ENCODE assay signal across 1 cellular context in the genomic region with DNA sequence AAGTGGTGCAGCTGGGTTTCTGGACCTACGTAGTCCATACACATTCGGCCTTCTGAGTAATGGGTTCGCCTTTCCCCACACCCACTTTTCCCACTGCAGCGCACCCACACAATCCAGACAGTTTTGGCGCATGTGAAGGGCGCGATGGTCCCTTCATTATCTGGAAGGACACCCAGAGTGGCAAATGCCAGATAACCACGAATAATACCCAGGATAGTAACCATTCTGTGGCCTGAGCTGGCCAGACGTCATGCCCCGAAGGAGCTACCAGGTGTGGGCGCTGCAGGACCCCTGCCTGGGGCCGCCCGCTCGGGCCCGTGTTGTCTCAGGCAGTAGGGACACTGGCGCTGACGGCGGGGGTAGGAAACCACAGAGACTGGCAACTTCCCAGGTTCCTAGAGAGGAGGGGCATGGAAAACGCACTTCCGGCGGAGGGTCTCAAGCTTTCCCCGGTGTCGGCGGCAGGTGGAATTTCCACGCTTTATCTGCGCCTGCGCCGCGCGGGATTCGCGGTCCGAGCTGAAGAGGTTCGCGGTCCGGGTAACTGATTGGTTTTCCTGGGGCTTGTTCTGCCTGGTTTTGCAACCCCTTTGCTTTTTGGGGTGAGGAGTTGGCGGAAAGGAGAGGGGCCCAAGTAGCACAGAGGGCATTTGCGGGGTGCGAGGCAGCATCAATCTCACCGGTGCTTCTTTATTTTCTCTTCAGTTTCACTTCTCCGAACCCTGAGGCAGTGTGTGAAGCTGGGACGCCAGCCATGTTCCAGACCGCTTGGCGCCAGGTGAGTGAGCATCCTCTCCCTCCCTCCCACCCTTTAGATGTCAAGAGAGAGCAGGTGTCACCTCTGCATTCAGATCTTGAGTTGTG.
TF ChIP-seq lines count a peak whose summit lies in the region.

Gene ZNF620, plus strand, starts transcription at position 441 of the 864 bp plus-strand sequence. Its CDS starts 314 bp downstream, at position 755.

TF ChIP-seq in HepG2, 621 proteins besides CTCF, POLR2A, EP300 and RAD21 (continued from another document and continues in another):
- TF ChIP-seq TCF12 (IDR thresholded peaks at IDR 0.05) (no peak), TCF12 (CRISPR knock-in tag; IDR thresholded peaks at IDR 0.05) (no peak), RBM22 (optimal IDR thresholded peaks at IDR 0.05; ENCODE audit: low read length) (no peak), KLF16 (CRISPR knock-in tag; IDR thresholded peaks at IDR 0.05) (peak in 1 of 2 experiments; percentile 61; a peak in 2 of 4 replicates), ZFX (CRISPR knock-in tag; IDR thresholded peaks at IDR 0.05; ENCODE audit: low read depth) (peak; percentile 77), FOXM1 (CRISPR knock-in tag; IDR thresholded peaks at IDR 0.05) (no peak), ZNF574 (CRISPR knock-in tag; IDR thresholded peaks at IDR 0.05) (peak; percentile 100), AFF4 (CRISPR knock-in tag; IDR thresholded peaks at IDR 0.05) (no peak), SRF (IDR thresholded peaks at IDR 0.05; ENCODE audit: low read depth, low read length) (no peak), MZF1 (CRISPR knock-in tag; IDR thresholded peaks at IDR 0.05; ENCODE audit: borderline replicate concordance) (no peak), XBP1 (CRISPR knock-in tag; IDR thresholded peaks at IDR 0.05) (no peak), POGZ (CRISPR knock-in tag; IDR thresholded peaks at IDR 0.05) (peak; percentile 78; the same call in 1 of the 2 replicates), YEATS2 (CRISPR knock-in tag; IDR thresholded peaks at IDR 0.05; ENCODE audit: borderline replicate concordance) (peak; percentile 93; the same call in 1 of the 2 replicates), ZNF792 (CRISPR knock-in tag; IDR thresholded peaks at IDR 0.05) (peak; percentile 46; the same call in 1 of the 2 replicates), ZBTB26 (CRISPR knock-in tag; IDR thresholded peaks at IDR 0.05; ENCODE audit: borderline replicate concordance) (no peak), ZNF775 (CRISPR knock-in tag; IDR thresholded peaks at IDR 0.05; ENCODE audit: borderline replicate concordance) (no peak), GLI4 (CRISPR knock-in tag; IDR thresholded peaks at IDR 0.05; ENCODE audit: borderline replicate concordance) (no peak), HMG20A (CRISPR knock-in tag; IDR thresholded peaks at IDR 0.05; ENCODE audit: borderline replicate concordance) (no peak), MYC (CRISPR knock-in tag; IDR thresholded peaks at IDR 0.05; ENCODE audit: borderline replicate concordance) (peak; percentile 70; the same call in 1 of the 2 replicates), MTERF4 (CRISPR knock-in tag; IDR thresholded peaks at IDR 0.05) (no peak), ZNF275 (CRISPR knock-in tag; IDR thresholded peaks at IDR 0.05; ENCODE audit: borderline replicate concordance) (peak; percentile 78; the same call in 1 of the 2 replicates), ZNF224 (CRISPR knock-in tag; IDR thresholded peaks at IDR 0.05) (0 out of 2 replicates have a peak, but pooled peaks have one; percentile 30), ZNF432 (CRISPR knock-in tag; IDR thresholded peaks at IDR 0.05; ENCODE audit: borderline replicate concordance) (no peak), ATAD3A (CRISPR knock-in tag; IDR thresholded peaks at IDR 0.05) (no peak), ZFY (CRISPR knock-in tag; IDR thresholded peaks at IDR 0.05) (peak; percentile 83), ZNF33A (CRISPR knock-in tag; IDR thresholded peaks at IDR 0.05; ENCODE audit: borderline replicate concordance) (no peak), ZBTB7A (CRISPR knock-in tag; IDR thresholded peaks at IDR 0.05) (no peak; the same call in 1 of the 2 replicates), RBM39 (IDR thresholded peaks at IDR 0.05; ENCODE audit: low read depth, low read length, poor library complexity, severe bottlenecking) (no peak), ZNF276 (CRISPR knock-in tag; IDR thresholded peaks at IDR 0.05; ENCODE audit: low read depth) (no peak; the same call in 1 of the 2 replicates), NKX3-1 (CRISPR knock-in tag; IDR thresholded peaks at IDR 0.05) (no peak), ELF4 (CRISPR knock-in tag; IDR thresholded peaks at IDR 0.05; ENCODE audit: borderline replicate concordance) (no peak), HDAC2 (CRISPR knock-in tag; IDR thresholded peaks at IDR 0.05) (peak; percentile 72), AHR (CRISPR knock-in tag; IDR thresholded peaks at IDR 0.05) (no peak; the same call in 1 of the 2 replicates), KDM2A (CRISPR knock-in tag; IDR thresholded peaks at IDR 0.05; ENCODE audit: borderline replicate concordance, low read depth) (peak; percentile 87), ZNF121 (CRISPR knock-in tag; IDR thresholded peaks at IDR 0.05) (peak; percentile 56; the same call in 1 of the 2 replicates), ZNF367 (CRISPR knock-in tag; IDR thresholded peaks at IDR 0.05; ENCODE audit: borderline replicate concordance) (no peak), HDAC6 (IDR thresholded peaks at IDR 0.05; ENCODE audit: low read depth, low read length) (no peak), ZSCAN31 (CRISPR knock-in tag; IDR thresholded peaks at IDR 0.05; ENCODE audit: low read depth) (0 out of 2 replicates have a peak, but pooled peaks have one; percentile 21), JDP2 (CRISPR knock-in tag; IDR thresholded peaks at IDR 0.05; ENCODE audit: borderline replicate concordance) (no peak), ZNF678 (CRISPR knock-in tag; IDR thresholded peaks at IDR 0.05) (no peak)
- TF ChIP-seq, protein P1, sequence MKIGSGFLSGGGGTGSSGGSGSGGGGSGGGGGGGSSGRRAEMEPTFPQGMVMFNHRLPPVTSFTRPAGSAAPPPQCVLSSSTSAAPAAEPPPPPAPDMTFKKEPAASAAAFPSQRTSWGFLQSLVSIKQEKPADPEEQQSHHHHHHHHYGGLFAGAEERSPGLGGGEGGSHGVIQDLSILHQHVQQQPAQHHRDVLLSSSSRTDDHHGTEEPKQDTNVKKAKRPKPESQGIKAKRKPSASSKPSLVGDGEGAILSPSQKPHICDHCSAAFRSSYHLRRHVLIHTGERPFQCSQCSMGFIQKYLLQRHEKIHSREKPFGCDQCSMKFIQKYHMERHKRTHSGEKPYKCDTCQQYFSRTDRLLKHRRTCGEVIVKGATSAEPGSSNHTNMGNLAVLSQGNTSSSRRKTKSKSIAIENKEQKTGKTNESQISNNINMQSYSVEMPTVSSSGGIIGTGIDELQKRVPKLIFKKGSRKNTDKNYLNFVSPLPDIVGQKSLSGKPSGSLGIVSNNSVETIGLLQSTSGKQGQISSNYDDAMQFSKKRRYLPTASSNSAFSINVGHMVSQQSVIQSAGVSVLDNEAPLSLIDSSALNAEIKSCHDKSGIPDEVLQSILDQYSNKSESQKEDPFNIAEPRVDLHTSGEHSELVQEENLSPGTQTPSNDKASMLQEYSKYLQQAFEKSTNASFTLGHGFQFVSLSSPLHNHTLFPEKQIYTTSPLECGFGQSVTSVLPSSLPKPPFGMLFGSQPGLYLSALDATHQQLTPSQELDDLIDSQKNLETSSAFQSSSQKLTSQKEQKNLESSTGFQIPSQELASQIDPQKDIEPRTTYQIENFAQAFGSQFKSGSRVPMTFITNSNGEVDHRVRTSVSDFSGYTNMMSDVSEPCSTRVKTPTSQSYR (CRISPR knock-in tag; IDR thresholded peaks at IDR 0.05; ENCODE audit: borderline replicate concordance) = 0 out of 2 replicates have a peak, but pooled peaks have one; percentile 17
- TF ChIP-seq, protein P2, sequence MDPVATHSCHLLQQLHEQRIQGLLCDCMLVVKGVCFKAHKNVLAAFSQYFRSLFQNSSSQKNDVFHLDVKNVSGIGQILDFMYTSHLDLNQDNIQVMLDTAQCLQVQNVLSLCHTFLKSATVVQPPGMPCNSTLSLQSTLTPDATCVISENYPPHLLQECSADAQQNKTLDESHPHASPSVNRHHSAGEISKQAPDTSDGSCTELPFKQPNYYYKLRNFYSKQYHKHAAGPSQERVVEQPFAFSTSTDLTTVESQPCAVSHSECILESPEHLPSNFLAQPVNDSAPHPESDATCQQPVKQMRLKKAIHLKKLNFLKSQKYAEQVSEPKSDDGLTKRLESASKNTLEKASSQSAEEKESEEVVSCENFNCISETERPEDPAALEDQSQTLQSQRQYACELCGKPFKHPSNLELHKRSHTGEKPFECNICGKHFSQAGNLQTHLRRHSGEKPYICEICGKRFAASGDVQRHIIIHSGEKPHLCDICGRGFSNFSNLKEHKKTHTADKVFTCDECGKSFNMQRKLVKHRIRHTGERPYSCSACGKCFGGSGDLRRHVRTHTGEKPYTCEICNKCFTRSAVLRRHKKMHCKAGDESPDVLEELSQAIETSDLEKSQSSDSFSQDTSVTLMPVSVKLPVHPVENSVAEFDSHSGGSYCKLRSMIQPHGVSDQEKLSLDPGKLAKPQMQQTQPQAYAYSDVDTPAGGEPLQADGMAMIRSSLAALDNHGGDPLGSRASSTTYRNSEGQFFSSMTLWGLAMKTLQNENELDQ (CRISPR knock-in tag; IDR thresholded peaks at IDR 0.05; ENCODE audit: borderline replicate concordance) = no peak
